ENCODE assay signal across 24 cellular contexts in genomic region chr11:42473116-42473515, GRCh38.
"Had no signal": no experiment of that assay in that cellular context is flagged by ENCODE, and none has a peak within 500 bp of the region (broad histone marks: within the 10 kb centered on the region; RNA-seq: fewer than 3 reads in every experiment).

No MANE protein-coding gene starts in this region.

- H3K4me3 ChIP-seq: esophagus squamous epithelium, left lung, prostate gland, right atrium auricular region, sigmoid colon, spleen, testis, tibial nerve, upper lobe of right lung, uterus had no signal

- H3K27me3 ChIP-seq: esophagus squamous epithelium, right atrium auricular region, sigmoid colon, spleen, testis, tibial nerve, upper lobe of right lung, uterus had no signal

- H3K27me3 Mint-ChIP-seq: effector memory CD8-positive, alpha-beta T cell; naive thymus-derived CD8-positive, alpha-beta T cell; stimulated activated memory B cell treated with anti-CD40 and anti-IgM and Interleukin-4, amounts not matched to agents 10 μg/mL and 1 μg/mL and 100 μg/mL, for 72 hours had no signal

- H3K36me3 Mint-ChIP-seq: immature natural killer cell; stimulated activated memory B cell treated with anti-CD40 and anti-IgM and Interleukin-4, amounts not matched to agents 10 μg/mL and 1 μg/mL and 100 μg/mL, for 72 hours had no signal

- H3K4me1 ChIP-seq: esophagus squamous epithelium, left lung, prostate gland, right atrium auricular region, sigmoid colon, spleen, testis, tibial nerve, upper lobe of right lung, uterus had no signal

- H3K4me3 Mint-ChIP-seq: effector memory CD8-positive, alpha-beta T cell; immature natural killer cell; naive thymus-derived CD8-positive, alpha-beta T cell; nephron progenitor cell; stimulated activated memory B cell treated with anti-CD40 and anti-IgM and Interleukin-4, amounts not matched to agents 10 μg/mL and 1 μg/mL and 100 μg/mL, for 72 hours had no signal

- H3K27ac ChIP-seq: esophagus squamous epithelium, left lung, prostate gland, right atrium auricular region, sigmoid colon, spleen, testis, tibial nerve, upper lobe of right lung, uterus had no signal

- H3K36me3 ChIP-seq: esophagus squamous epithelium, left lung, prostate gland, right atrium auricular region, sigmoid colon, spleen, tibial nerve, upper lobe of right lung, uterus had no signal

- H3K4me1 Mint-ChIP-seq: immature natural killer cell; naive thymus-derived CD8-positive, alpha-beta T cell; nephron progenitor cell; stimulated activated memory B cell treated with anti-CD40 and anti-IgM and Interleukin-4, amounts not matched to agents 10 μg/mL and 1 μg/mL and 100 μg/mL, for 72 hours had no signal

- H3K9me3 ChIP-seq: esophagus squamous epithelium, left lung, prostate gland, right atrium auricular region, sigmoid colon, testis, upper lobe of right lung, uterus had no signal

- ATAC-seq: effector memory CD8-positive, alpha-beta T cell; left cardiac atrium; left lung; naive thymus-derived CD8-positive, alpha-beta T cell; stimulated activated memory B cell treated with anti-CD40 and anti-IgM and Interleukin-4, amounts not matched to agents 10 μg/mL and 1 μg/mL and 100 μg/mL, for 72 hours; stimulated activated naive CD8-positive, alpha-beta T cell treated with anti-CD3 and anti-CD28 coated beads, Interleukin-15, Interleukin-2, amounts not matched to agents 100 U/mL and 50 U/mL, for 24 hours; upper lobe of right lung had no signal

- DNase-seq: cortex of kidney; effector memory CD8-positive, alpha-beta T cell; esophagus squamous epithelium; hypothalamus; immature natural killer cell; islet precursor cell; left cardiac atrium; left lung; mesendoderm; naive thymus-derived CD8-positive, alpha-beta T cell; nephron progenitor cell; nucleus accumbens; sigmoid colon; spleen; stimulated activated CD4-positive, alpha-beta T cell treated with anti-CD3 and anti-CD28 coated beads, Interleukin-4, amount 100 ng/mL, for 4 hours; stimulated activated naive CD8-positive, alpha-beta T cell treated with anti-CD3 and anti-CD28 coated beads, Interleukin-15, Interleukin-2, amounts not matched to agents 100 U/mL and 50 U/mL, for 24 hours; substantia nigra; testis; upper lobe of right lung; uterus had no signal

- H3K27ac Mint-ChIP-seq: effector memory CD8-positive, alpha-beta T cell; immature natural killer cell; naive thymus-derived CD8-positive, alpha-beta T cell; nephron progenitor cell; stimulated activated memory B cell treated with anti-CD40 and anti-IgM and Interleukin-4, amounts not matched to agents 10 μg/mL and 1 μg/mL and 100 μg/mL, for 72 hours had no signal
